ENCODE assay signal across 8 cellular contexts in genomic region chr10:96512997-96513685, GRCh38. TPM values are rescaled to one million over a fixed set of nuclear protein-coding genes. Genes with fewer than 3 reads are reported as not detected.
DNase-seq lines count a peak whose midpoint lies in the region; ATAC-seq and TF ChIP-seq lines count a peak whose summit lies in the region.

No MANE protein-coding gene starts in this region.

- peaks cover 43% of the 10 kb centered on the region for H3K27me3 Mint-ChIP-seq in activated CD8-positive, alpha-beta T cell treated with anti-CD3 and anti-CD28 coated beads for 36 hours

- peaks cover 13% of the 10 kb centered on the region for H3K4me1 Mint-ChIP-seq in activated CD8-positive, alpha-beta T cell treated with anti-CD3 and anti-CD28 coated beads for 36 hours (ENCODE audit: low read depth)

- no peak overlapping the region for H2AFZ ChIP-seq in osteoblast (ENCODE audit: low read length)

- peak overlapping the region; percentile 65 for H3K4me3 ChIP-seq in fibroblast of the aortic adventitia (ENCODE audit: low read depth, low read length)
- peak overlapping the region; percentile 66 for H3K4me3 ChIP-seq in osteoblast (ENCODE audit: insufficient read depth, low read length)

- POLR2A ChIA-PET in activated CD8-positive, alpha-beta T cell treated with anti-CD3 and anti-CD28 coated beads for 36 hours (lab: Charles Lee), result interaction anchor here (0.9 to 1.2 kb wide), 2 partner anchors 10 to 555 kb away, joined by 3 to 4 read pairs; no protein-coding TSS in a partner anchor
- POLR2A ChIA-PET in RWPE1 (lab: Yijun Ruan, JAX; ENCODE audit: low non-redundant PET), result no interaction called here

- H3K36me3 ChIP-seq in osteoblast (ENCODE audit: insufficient read depth, low read length), result peaks cover 4% of the 10 kb centered on the region

- CTCF ChIA-PET in activated CD8-positive, alpha-beta T cell treated with anti-CD3 and anti-CD28 coated beads for 36 hours (lab: Charles Lee), result interaction anchor here (0.7 to 5.7 kb wide), 20 partner anchors 9 to 512 kb away, joined by 3 to 33 read pairs (median 6); no protein-coding TSS in a partner anchor
- CTCF ChIA-PET in RWPE1 (lab: Yijun Ruan, JAX), result interaction anchor here (0.5 to 5.7 kb wide), 25 partner anchors 9 to 674 kb away, joined by 3 to 88 read pairs (median 4); no protein-coding TSS in a partner anchor

- peaks cover 22% of the 10 kb centered on the region for H3K4me1 ChIP-seq in osteoblast (ENCODE audit: insufficient read depth, low read length)

- peak; percentile 26 for DNase-seq in activated T-cell treated with anti-CD3 and anti-CD28 coated beads for 24 hours (ENCODE audit: low read depth)
- DNase-seq in activated T-cell treated with anti-CD3 and anti-CD28 coated beads, Interleukin-2, amount 50 U/mL, for 48 hours, result no peak
- peak; percentile 66 for DNase-seq in activated CD8-positive, alpha-beta T cell treated with anti-CD3 and anti-CD28 coated beads for 36 hours
- peak; percentile 37 for DNase-seq in fibroblast of the aortic adventitia (ENCODE audit: low read depth)
- DNase-seq in osteoblast (ENCODE audit: insufficient read length, low spot score, missing footprints), result peak; percentile 77
- DNase-seq in RWPE1 (ENCODE audit: low spot score), result no peak
- no peak for DNase-seq in NCI-H2227 (lab: John Stamatoyannopoulos, UW; ENCODE audit: unreplicated experiment)

- peaks cover 15% of the 10 kb centered on the region for H3K27me3 ChIP-seq in osteoblast (ENCODE audit: insufficient read depth, low read length)

- H3K9me3 ChIP-seq in osteoblast (ENCODE audit: low read depth, low read length), result no peaks in the 10 kb centered on the region

- peak overlapping the region; percentile 60 for H3K4me3 Mint-ChIP-seq in activated CD8-positive, alpha-beta T cell treated with anti-CD3 and anti-CD28 coated beads for 36 hours

- peak overlapping the region; percentile 86 for H3K4me2 ChIP-seq in osteoblast (ENCODE audit: insufficient read depth, low read length)

- intact Hi-C loops in activated CD8-positive, alpha-beta T cell treated with anti-CD3 and anti-CD28 coated beads for 36 hours (cut with micrococcal nuclease), result loop anchor here (5.0 kb wide), 1 partner anchor 116 kb away; no protein-coding TSS in a partner anchor

- no peak overlapping the region for H3K27ac Mint-ChIP-seq in activated CD8-positive, alpha-beta T cell treated with anti-CD3 and anti-CD28 coated beads for 36 hours

- no peaks in the 10 kb centered on the region for H3K36me3 Mint-ChIP-seq in activated CD8-positive, alpha-beta T cell treated with anti-CD3 and anti-CD28 coated beads for 36 hours (ENCODE audit: low read depth)

- no peaks in the 10 kb centered on the region for H3K79me2 ChIP-seq in osteoblast (ENCODE audit: insufficient read depth, low read length)

- peaks cover 5% of the 10 kb centered on the region for H4K20me1 ChIP-seq in osteoblast (ENCODE audit: insufficient read depth, low read length)

- no peaks in the 10 kb centered on the region for H3K9me3 Mint-ChIP-seq in activated CD8-positive, alpha-beta T cell treated with anti-CD3 and anti-CD28 coated beads for 36 hours

- TF ChIP-seq CTCF in activated CD8-positive, alpha-beta T cell treated with anti-CD3 and anti-CD28 coated beads for 36 hours (IDR thresholded peaks at IDR 0.05), result no peak
- no peak for TF ChIP-seq CTCF in fibroblast of the aortic adventitia (IDR thresholded peaks at IDR 0.05; ENCODE audit: insufficient read depth, low read length)
- no peak for TF ChIP-seq CTCF in osteoblast (IDR thresholded peaks at IDR 0.05; ENCODE audit: extremely low read depth, low read depth, low read length)
- no peak for TF ChIP-seq CTCF in RWPE1 (conservative IDR thresholded peaks at IDR 0.05; ENCODE audit: low read depth)

- peak; percentile 35 for ATAC-seq in HG03095 (IDR thresholded peaks at IDR 0.05; ENCODE audit: unreplicated experiment)
- peak; percentile 67 for ATAC-seq in activated CD8-positive, alpha-beta T cell treated with anti-CD3 and anti-CD28 coated beads for 36 hours

- H3K27ac ChIP-seq in osteoblast (ENCODE audit: low read depth, low read length) (no peak overlapping the region), RWPE1 (no peak overlapping the region)

RNA-seq across cellular contexts. Expression of gene TLL2, which starts 0.6 kb away (rescaled TPM):
- total RNA-seq in activated CD8-positive, alpha-beta T cell treated with anti-CD3 and anti-CD28 coated beads for 36 hours, result under 1 TPM; 0.09 to 0.18 TPM
- total RNA-seq in fibroblast of the aortic adventitia (ENCODE audit: low replicate concordance) (under 0.01 TPM in 2 replicates), osteoblast (under 0.01 and 0.36 TPM in 2 replicates)

Comparison
In these comparisons a context has a peak if more than half of its experiments do, and no peak if none do; other contexts are left out.
1. DNase-seq: peak in activated T-cell treated with anti-CD3 and anti-CD28 coated beads for 24 hours (single experiment), activated CD8-positive, alpha-beta T cell treated with anti-CD3 and anti-CD28 coated beads for 36 hours (single experiment), fibroblast of the aortic adventitia (single experiment) and osteoblast (single experiment); none in activated T-cell treated with anti-CD3 and anti-CD28 coated beads, Interleukin-2, amount 50 U/mL, for 48 hours (0 of 2), RWPE1 (single experiment) and NCI-H2227 (single experiment).